26 cellular contexts compared by ENCODE assay signal in the genomic region with DNA sequence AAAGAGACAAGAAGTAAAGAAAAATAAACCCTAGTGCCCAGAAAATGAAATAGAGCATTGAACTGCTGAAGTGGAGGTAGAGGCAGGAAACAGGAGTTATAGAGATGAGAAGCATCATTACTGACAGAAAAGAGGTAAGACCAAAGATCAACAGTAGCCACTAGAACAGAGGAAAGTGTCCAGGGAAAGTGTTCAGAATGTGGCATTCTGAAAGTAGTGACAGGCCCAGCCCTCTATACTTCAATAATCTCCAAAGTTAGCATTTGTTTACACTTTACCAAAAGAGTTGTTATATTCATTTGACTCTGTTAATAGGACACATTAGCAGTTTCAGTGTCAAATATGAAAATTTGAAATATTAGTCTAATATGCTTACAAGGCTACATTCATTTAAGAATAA.
A peak's percentile ranks its signal among the peaks of the same experiment; 100 is the strongest.
DNase-seq lines count a peak whose midpoint lies in the region; ATAC-seq, FAIRE-seq and TF ChIP-seq lines count a peak whose summit lies in the region.
"Had no signal": no experiment of that assay in that cellular context is flagged by ENCODE, and none has a peak within 500 bp of the region (broad histone marks: within the 10 kb centered on the region; RNA-seq: fewer than 3 reads in every experiment).

No MANE protein-coding gene starts in this region.

- H3K27me3 ChIP-seq in astrocyte (ENCODE audit: insufficient read depth, low read length) (no peaks in the 10 kb centered on the region), brain microvascular endothelial cell (replicated peaks) (no peaks in the 10 kb centered on the region)
- H3K27me3 ChIP-seq: esophagus squamous epithelium, right lobe of liver, SJCRH30, testis had no signal

- H3K36me3 ChIP-seq in astrocyte (ENCODE audit: insufficient read depth, low read length) (no peaks in the 10 kb centered on the region), brain microvascular endothelial cell (replicated peaks) (no peaks in the 10 kb centered on the region)
- H3K36me3 ChIP-seq: esophagus squamous epithelium, HAP-1, lower lobe of right lung, right lobe of liver, SJCRH30 had no signal

- peak; percentile 5 for ATAC-seq in GM18909 (IDR thresholded peaks at IDR 0.05; ENCODE audit: poor library complexity, unreplicated experiment)
- peak; percentile 1 for ATAC-seq in HG02642 (IDR thresholded peaks at IDR 0.05; ENCODE audit: poor library complexity, unreplicated experiment)
- ATAC-seq: WTC11 had no signal

- H3K4me1 Mint-ChIP-seq in astrocyte (ENCODE audit: low read depth, unreplicated experiment): peaks cover 23% of the 10 kb centered on the region
- H3K4me1 Mint-ChIP-seq in nephron: peaks cover 19% of the 10 kb centered on the region
- H3K4me1 Mint-ChIP-seq: activated CD4-positive, alpha-beta memory T cell treated with anti-CD3 and anti-CD28 coated beads, Interleukin-2, amount 10 ng/mL, durations not matched to agents 7 days and 5 days; CD4-positive, CD25-positive, alpha-beta regulatory T cell; WTC11 had no signal

- no peaks in the 10 kb centered on the region for H3K79me2 ChIP-seq in astrocyte (ENCODE audit: insufficient read depth, low read length)

- TF ChIP-seq CTCF in astrocyte (IDR thresholded peaks at IDR 0.05; ENCODE audit: insufficient read depth, low read depth, low read length): no peak
- no peak for TF ChIP-seq CTCF in nephron (IDR thresholded peaks at IDR 0.05; ENCODE audit: unreplicated experiment in 3 of 3)
- no peak for TF ChIP-seq CTCF in brain microvascular endothelial cell (IDR thresholded peaks at IDR 0.05; ENCODE audit: low read depth, low read length, missing control alignments)

- H4K20me1 ChIP-seq in astrocyte (ENCODE audit: insufficient read depth, low read length): no peaks in the 10 kb centered on the region

- DNase-seq in astrocyte (ENCODE audit: low read depth): no peak
- no peak for DNase-seq in brain microvascular endothelial cell
- DNase-seq in activated effector memory CD4-positive, alpha-beta T cell treated with Interleukin-2 at 50 U/mL for 16 hours: no peak
- DNase-seq in NCI-H2196 treated with DMSO at 0.1 percent for 48 hours (lab: John Stamatoyannopoulos, UW; ENCODE audit: unreplicated experiment): no peak
- no peak for DNase-seq in SHP77 (lab: John Stamatoyannopoulos, UW)
- DNase-seq: activated CD4-positive, alpha-beta memory T cell treated with anti-CD3 and anti-CD28 coated beads, Interleukin-2, amount 10 ng/mL, durations not matched to agents 7 days and 5 days; activated naive CD4-positive, alpha-beta T cell treated with Interleukin-2 at 50 U/mL for 16 hours; aorta; CD4-positive, CD25-positive, alpha-beta regulatory T cell; DMS79; effector memory CD4-positive, alpha-beta T cell; esophagus squamous epithelium; glutamatergic neuron; lower lobe of right lung; NCI-H1092 treated with DMSO at 0.1 percent for 48 hours; NCI-H2107; NCI-H526; occipital lobe; right lobe of liver; SJCRH30; testis had no signal

- H3K9me3 Mint-ChIP-seq in astrocyte (ENCODE audit: unreplicated experiment) (no peaks in the 10 kb centered on the region), nephron (no peaks in the 10 kb centered on the region)
- H3K9me3 Mint-ChIP-seq: activated CD4-positive, alpha-beta memory T cell treated with anti-CD3 and anti-CD28 coated beads, Interleukin-2, amount 10 ng/mL, durations not matched to agents 7 days and 5 days had no signal

- FAIRE-seq in astrocyte (lab: Jason Lieb, UNC): no peak

- H3K4me2 ChIP-seq in astrocyte (ENCODE audit: low read length): no peak overlapping the region

- H3K4me3 Mint-ChIP-seq in astrocyte (ENCODE audit: unreplicated experiment) (no peak overlapping the region), nephron (no peak overlapping the region)
- H3K4me3 Mint-ChIP-seq: activated CD4-positive, alpha-beta memory T cell treated with anti-CD3 and anti-CD28 coated beads, Interleukin-2, amount 10 ng/mL, durations not matched to agents 7 days and 5 days; CD4-positive, CD25-positive, alpha-beta regulatory T cell; WTC11 had no signal

- in situ Hi-C loops in brain microvascular endothelial cell (cut with HindIII; ENCODE audit: low pct_ligation_motif_present, low sequenced_read_pairs): no loop called here

- H3K27ac Mint-ChIP-seq in astrocyte (ENCODE audit: unreplicated experiment) (peak overlapping the region; percentile 4), nephron (peak overlapping the region; percentile 47 to 83 (median 72))
- H3K27ac Mint-ChIP-seq: activated CD4-positive, alpha-beta memory T cell treated with anti-CD3 and anti-CD28 coated beads, Interleukin-2, amount 10 ng/mL, durations not matched to agents 7 days and 5 days; CD4-positive, CD25-positive, alpha-beta regulatory T cell; WTC11 had no signal

- H3K36me3 Mint-ChIP-seq in astrocyte (ENCODE audit: low read depth, unreplicated experiment): no peaks in the 10 kb centered on the region
- no peaks in the 10 kb centered on the region for H3K36me3 Mint-ChIP-seq in nephron (ENCODE audit: low read depth)
- H3K36me3 Mint-ChIP-seq: CD4-positive, CD25-positive, alpha-beta regulatory T cell; WTC11 had no signal

- H3K9ac ChIP-seq in astrocyte (ENCODE audit: low read length): no peak overlapping the region

- H3K4me3 ChIP-seq in astrocyte (ENCODE audit: insufficient read depth, low read depth, low read length) (no peak overlapping the region), brain microvascular endothelial cell (ENCODE audit: low read depth, low read length) (no peak overlapping the region)
- H3K4me3 ChIP-seq: esophagus squamous epithelium, HAP-1, lower lobe of right lung, SJCRH30, testis had no signal

- H3K27ac ChIP-seq in astrocyte (ENCODE audit: low read depth, low read length): no peak overlapping the region
- no peak overlapping the region for H3K27ac ChIP-seq in brain microvascular endothelial cell
- H3K27ac ChIP-seq: esophagus squamous epithelium, lower lobe of right lung, SJCRH30, testis had no signal

- peaks cover 5% of the 10 kb centered on the region for H3K4me1 ChIP-seq in astrocyte (ENCODE audit: insufficient read depth, low read length)
- H3K4me1 ChIP-seq: esophagus squamous epithelium, HAP-1, lower lobe of right lung, right lobe of liver, SJCRH30, testis had no signal

- no peak overlapping the region for H2AFZ ChIP-seq in astrocyte (ENCODE audit: low read depth, low read length)

- H3K27me3 Mint-ChIP-seq in astrocyte (ENCODE audit: low read depth, unreplicated experiment) (no peaks in the 10 kb centered on the region), nephron (ENCODE audit: low read depth) (no peaks in the 10 kb centered on the region)
- H3K27me3 Mint-ChIP-seq: activated CD4-positive, alpha-beta memory T cell treated with anti-CD3 and anti-CD28 coated beads, Interleukin-2, amount 10 ng/mL, durations not matched to agents 7 days and 5 days; CD4-positive, CD25-positive, alpha-beta regulatory T cell had no signal

- no peaks in the 10 kb centered on the region for H3K9me3 ChIP-seq in astrocyte (ENCODE audit: insufficient read depth, low read depth, low read length)
- H3K9me3 ChIP-seq: esophagus squamous epithelium, HAP-1, lower lobe of right lung, right lobe of liver, SJCRH30, testis had no signal
